Comparison of ENCODE assay signal across 8 cellular contexts in genomic region chr9:125374443-125375309, GRCh38.
DNase-seq lines count a peak whose midpoint lies in the region; ATAC-seq and TF ChIP-seq lines count a peak whose summit lies in the region.

No MANE protein-coding gene starts in this region.

- H3K27me3 ChIP-seq in CD4-positive, CD25-positive, alpha-beta regulatory T cell (ENCODE audit: control insufficient read depth, insufficient read depth, low read length) = no peaks in the 10 kb centered on the region
- peaks cover 2% of the 10 kb centered on the region for H3K27me3 ChIP-seq in kidney epithelial cell (ENCODE audit: control insufficient read depth, insufficient read depth, low read length)

- no peaks in the 10 kb centered on the region for H3K9me3 ChIP-seq in CD4-positive, CD25-positive, alpha-beta regulatory T cell (ENCODE audit: control insufficient read depth in 2 of 2, low read length in 2 of 2)

- H3K4me1 ChIP-seq in CD4-positive, CD25-positive, alpha-beta regulatory T cell (ENCODE audit: control insufficient read depth, insufficient read depth, low read length, poor library complexity, severe bottlenecking) = peaks cover 8% of the 10 kb centered on the region

- H3K36me3 Mint-ChIP-seq in CD4-positive, CD25-positive, alpha-beta regulatory T cell = no peaks in the 10 kb centered on the region
- no peaks in the 10 kb centered on the region for H3K36me3 Mint-ChIP-seq in activated B cell treated with CpG ODN at 0.5 μM for 24 hours (ENCODE audit: low read depth)

- no peaks in the 10 kb centered on the region for H3K36me3 ChIP-seq in CD4-positive, CD25-positive, alpha-beta regulatory T cell (ENCODE audit: control insufficient read depth, insufficient read depth, low read length)
- H3K36me3 ChIP-seq in kidney epithelial cell (ENCODE audit: control insufficient read depth, insufficient read depth, low read length) = no peaks in the 10 kb centered on the region

- no peaks in the 10 kb centered on the region for H3K9me3 Mint-ChIP-seq in CD4-positive, CD25-positive, alpha-beta regulatory T cell
- no peaks in the 10 kb centered on the region for H3K9me3 Mint-ChIP-seq in activated B cell treated with CpG ODN at 0.5 μM for 24 hours

- no peak overlapping the region for H3K27ac Mint-ChIP-seq in CD4-positive, CD25-positive, alpha-beta regulatory T cell
- no peak overlapping the region for H3K27ac Mint-ChIP-seq in activated B cell treated with CpG ODN at 0.5 μM for 24 hours

- POLR2A ChIA-PET in activated B cell treated with CpG ODN at 0.5 μM for 24 hours (lab: Charles Lee) = interaction anchor here (0.7 kb wide), 1 partner anchor 174 kb away, joined by 6 read pairs; the partner anchor contains the start of gene RABEPK

- DNase-seq in CD4-positive, CD25-positive, alpha-beta regulatory T cell = peak; percentile 48 to 68 (median 67)
- DNase-seq in H4 (ENCODE audit: low spot score) = peak; percentile 63
- DNase-seq in NCI-H2171 treated with DMSO at 0.1 percent for 48 hours (lab: John Stamatoyannopoulos, UW) = peak; percentile 73
- DNase-seq in activated B cell treated with CpG ODN at 0.5 μM for 24 hours = peak; percentile 43
- DNase-seq in central memory CD4-positive, alpha-beta T cell = peak; percentile 51
- DNase-seq in kidney epithelial cell (ENCODE audit: low read depth) = peak; percentile 19
- DNase-seq in stimulated activated CD4-positive, alpha-beta T cell treated with anti-CD3 and anti-CD28 coated beads, Interleukin-15, amount 100 ng/mL, for 48 hours (ENCODE audit: low read depth in 2 of 2) = peak; percentile 59 to 62

- ATAC-seq in CD4-positive, CD25-positive, alpha-beta regulatory T cell (ENCODE audit: low read depth in 2 of 2) = peak; percentile 74 to 84
- ATAC-seq in activated B cell treated with CpG ODN at 0.5 μM for 24 hours (ENCODE audit: low read depth) (peak; percentile 95), GM18519 (IDR thresholded peaks at IDR 0.05; ENCODE audit: low FRiP score, unreplicated experiment) (no peak)

- H3K4me3 ChIP-seq in CD4-positive, CD25-positive, alpha-beta regulatory T cell (ENCODE audit: low read depth, low read length) = peak overlapping the region; percentile 7
- no peak overlapping the region for H3K4me3 ChIP-seq in kidney epithelial cell (ENCODE audit: low read depth, low read length)

- peaks cover 5% of the 10 kb centered on the region for H3K27me3 Mint-ChIP-seq in CD4-positive, CD25-positive, alpha-beta regulatory T cell
- H3K27me3 Mint-ChIP-seq in activated B cell treated with CpG ODN at 0.5 μM for 24 hours = peaks cover 4% of the 10 kb centered on the region

- no peak overlapping the region for H3K27ac ChIP-seq in CD4-positive, CD25-positive, alpha-beta regulatory T cell (ENCODE audit: insufficient read depth, low read length, poor library complexity, severe bottlenecking)

- peak overlapping the region in 2 of 4 donors; percentile 52 to 75 for H3K4me3 Mint-ChIP-seq in CD4-positive, CD25-positive, alpha-beta regulatory T cell
- H3K4me3 Mint-ChIP-seq in activated B cell treated with CpG ODN at 0.5 μM for 24 hours = peak overlapping the region; percentile 32

- CTCF ChIA-PET in activated B cell treated with CpG ODN at 0.5 μM for 24 hours (lab: Charles Lee) = no interaction called here

- no peak for TF ChIP-seq CTCF in activated B cell treated with CpG ODN at 0.5 μM for 24 hours (IDR thresholded peaks at IDR 0.05)
- peak; percentile 85 for TF ChIP-seq CTCF in kidney epithelial cell (IDR thresholded peaks at IDR 0.05; ENCODE audit: insufficient read depth, low read length, poor library complexity, severe bottlenecking)

- intact Hi-C loops in activated B cell treated with CpG ODN at 0.5 μM for 24 hours (cut with micrococcal nuclease) = loop anchor here (1.0 to 10.0 kb wide), 7 partner anchors 118 to 757 kb away; partner anchors contain the start of genes SCAI and WDR38

- peaks cover 0 to 6% (median 2%) of the 10 kb centered on the region in 4 donors for H3K4me1 Mint-ChIP-seq in CD4-positive, CD25-positive, alpha-beta regulatory T cell
- H3K4me1 Mint-ChIP-seq in activated B cell treated with CpG ODN at 0.5 μM for 24 hours = peaks cover 4% of the 10 kb centered on the region

Comparison
In these comparisons a context has a peak if more than half of its experiments do, and no peak if none do; other contexts are left out.
1. DNase-seq: peak in every context shown above with its lines; median percentile 73 in NCI-H2171 treated with DMSO at 0.1 percent for 48 hours; 67 in CD4-positive, CD25-positive, alpha-beta regulatory T cell; 63 in H4; 60 in stimulated activated CD4-positive, alpha-beta T cell treated with anti-CD3 and anti-CD28 coated beads, Interleukin-15, amount 100 ng/mL, for 48 hours; 51 in central memory CD4-positive, alpha-beta T cell; 43 in activated B cell treated with CpG ODN at 0.5 μM for 24 hours; 19 in kidney epithelial cell.